In genomic region chr2:176639016-176639343, GRCh38 we compare ENCODE assay signal across 1 cellular context.
TF ChIP-seq lines count a peak whose summit lies in the region.

No MANE protein-coding gene starts in this region.

TF ChIP-seq in SK-N-SH, 30 proteins besides CTCF, POLR2A, EP300 and RAD21 (continued from another document):
- no peak for TF ChIP-seq ZBTB33 (IDR thresholded peaks at IDR 0.05; ENCODE audit: borderline replicate concordance, low read depth)
- TF ChIP-seq USF2 (IDR thresholded peaks at IDR 0.05; ENCODE audit: borderline replicate concordance, low read depth, low read length): no peak
- TF ChIP-seq FOSL2 (IDR thresholded peaks at IDR 0.05; ENCODE audit: borderline replicate concordance, low read depth): no peak
- TF ChIP-seq MXI1 (IDR thresholded peaks at IDR 0.05; ENCODE audit: low read depth, low read length): no peak
- TF ChIP-seq JUND (IDR thresholded peaks at IDR 0.05): no peak
- no peak for TF ChIP-seq NFIC (IDR thresholded peaks at IDR 0.05; ENCODE audit: borderline replicate concordance)
- no peak for TF ChIP-seq POLR2AphosphoS5 (IDR thresholded peaks at IDR 0.05; ENCODE audit: low read depth, low read length)
- TF ChIP-seq YY1 (IDR thresholded peaks at IDR 0.05; ENCODE audit: low read depth): no peak
TF ChIP-seq in SK-N-SH: peak in this region for 0.
